In the genomic region with DNA sequence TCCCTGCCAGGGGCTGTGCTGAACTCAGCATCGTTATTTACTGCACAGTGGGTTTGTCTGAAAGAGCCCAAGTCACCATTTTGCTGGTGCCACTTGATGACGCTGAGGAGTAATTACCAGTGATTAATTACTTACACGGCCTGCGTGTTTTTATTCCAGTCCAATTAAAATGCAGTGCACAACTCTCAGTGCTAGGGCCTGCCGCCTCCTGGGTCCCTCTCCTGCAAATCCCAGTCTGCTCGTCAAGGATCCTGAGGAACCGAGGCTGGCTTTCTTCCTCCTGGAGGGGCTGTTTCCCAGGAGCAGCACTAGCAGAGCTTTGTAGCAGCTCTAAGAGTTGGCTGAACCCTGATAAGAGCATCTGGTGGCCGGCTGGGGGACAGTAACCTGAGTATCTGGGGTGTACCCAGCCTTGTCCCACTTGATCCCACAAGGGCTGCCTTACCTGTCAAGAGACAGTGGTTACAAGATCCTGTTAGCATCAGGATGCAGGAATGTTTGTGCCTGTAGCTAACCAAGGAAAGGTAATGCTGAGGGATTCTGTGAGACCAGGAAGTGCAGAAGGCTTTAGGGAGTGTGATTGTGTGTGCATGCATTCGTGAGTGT, we compare ENCODE assay signal across 14 cellular contexts. TPM values are rescaled to one million over a fixed set of nuclear protein-coding genes. Genes with fewer than 3 reads are reported as not detected.
"Had no signal": no experiment of that assay in that cellular context is flagged by ENCODE, and none has a peak within 500 bp of the region (broad histone marks: within the 10 kb centered on the region; RNA-seq: fewer than 3 reads in every experiment).

No MANE protein-coding gene starts in this region.

- H3K27ac ChIP-seq: brain microvascular endothelial cell, epithelial cell of prostate, pancreas, tibial nerve, vagina had no signal

- H3K9me3 ChIP-seq: pancreas, tibial nerve, vagina had no signal

- DNase-seq: activated CD4-positive, alpha-beta T cell treated with anti-CD3 and anti-CD28 coated beads for 4 hours; activated CD8-positive, alpha-beta memory T cell treated with anti-CD3 and anti-CD28 coated beads for 24 hours; activated gamma-delta T cell treated with Interleukin-2 at 50 U/mL for 16 hours; brain microvascular endothelial cell; effector memory CD4-positive, alpha-beta T cell; foreskin melanocyte; kidney glomerular epithelial cell; stimulated activated CD4-positive, alpha-beta T cell treated with anti-CD3 and anti-CD28 coated beads, Interleukin-2, amount 100 ng/mL, for 48 hours; stimulated activated naive B cell treated with anti-CD40 and anti-IgM and Interleukin-4, amounts not matched to agents 10 μg/mL and 1 μg/mL and 100 μg/mL, for 72 hours had no signal

- H3K4me3 ChIP-seq: pancreas, tibial nerve, vagina had no signal

- H3K4me1 ChIP-seq: pancreas had no signal

- H3K27me3 ChIP-seq: brain microvascular endothelial cell, pancreas, tibial nerve, vagina had no signal

RNA-seq across cellular contexts. Expression of gene LRRC4, which starts 45.1 kb away (rescaled TPM):
- total RNA-seq: T-helper 1 cell treated with Interleukin-12 subunit alpha and Interleukin-12 subunit beta and Interleukin-4 antibody, amounts not matched to agents 30 ng/mL and 1 ng/mL, for 36 hours had no signal
